In genomic region chr12:131007794-131008460, GRCh38 we compare ENCODE assay signal across 10 cellular contexts. TPM values are rescaled to one million over a fixed set of nuclear protein-coding genes. Genes with fewer than 3 reads are reported as not detected.
"Had no signal": no experiment of that assay in that cellular context is flagged by ENCODE, and none has a peak within 500 bp of the region (broad histone marks: within the 10 kb centered on the region; RNA-seq: fewer than 3 reads in every experiment).

No MANE protein-coding gene starts in this region.

- H3K9me3 Mint-ChIP-seq: activated naive CD4-positive, alpha-beta T cell treated with anti-CD3 and anti-CD28 coated beads, Interleukin-2, amount 50 U/mL, for 24 hours; activated T-cell treated with anti-CD3 and anti-CD28 coated beads, Interleukin-2, amount 50 U/mL, for 24 hours; naive thymus-derived CD4-positive, alpha-beta T cell had no signal

- H3K27ac Mint-ChIP-seq: activated CD8-positive, alpha-beta memory T cell treated with anti-CD3 and anti-CD28 coated beads, Interleukin-2, amount 10 ng/mL, durations not matched to agents 7 days and 5 days; activated naive CD4-positive, alpha-beta T cell treated with anti-CD3 and anti-CD28 coated beads, Interleukin-2, amount 50 U/mL, for 24 hours; activated T-cell treated with anti-CD3 and anti-CD28 coated beads, Interleukin-2, amount 50 U/mL, for 24 hours; naive thymus-derived CD4-positive, alpha-beta T cell had no signal

- H3K27me3 ChIP-seq: adrenal gland, uterus had no signal

- H3K4me3 Mint-ChIP-seq: activated CD8-positive, alpha-beta memory T cell treated with anti-CD3 and anti-CD28 coated beads, Interleukin-2, amount 10 ng/mL, durations not matched to agents 7 days and 5 days; activated naive CD4-positive, alpha-beta T cell treated with anti-CD3 and anti-CD28 coated beads, Interleukin-2, amount 50 U/mL, for 24 hours; activated T-cell treated with anti-CD3 and anti-CD28 coated beads, Interleukin-2, amount 50 U/mL, for 24 hours; naive thymus-derived CD4-positive, alpha-beta T cell had no signal

- H3K27me3 Mint-ChIP-seq: activated CD8-positive, alpha-beta memory T cell treated with anti-CD3 and anti-CD28 coated beads, Interleukin-2, amount 10 ng/mL, durations not matched to agents 7 days and 5 days had no signal

- H3K27ac ChIP-seq: adrenal gland, uterus had no signal

- H3K4me1 Mint-ChIP-seq: activated naive CD4-positive, alpha-beta T cell treated with anti-CD3 and anti-CD28 coated beads, Interleukin-2, amount 50 U/mL, for 24 hours had no signal

- DNase-seq: activated CD4-positive, alpha-beta T cell treated with anti-CD3 and anti-CD28 coated beads, Interleukin-2, amount 50 U/mL, for 48 hours; activated CD8-positive, alpha-beta memory T cell treated with anti-CD3 and anti-CD28 coated beads, Interleukin-2, amount 10 ng/mL, durations not matched to agents 7 days and 5 days; activated T-cell treated with anti-CD3 and anti-CD28 coated beads, Interleukin-2, amount 50 U/mL, for 24 hours; naive thymus-derived CD4-positive, alpha-beta T cell; stimulated activated CD4-positive, alpha-beta T cell treated with anti-CD3 and anti-CD28 coated beads, Interleukin-1b, Interleukin-23, amount 100 ng/mL, for 48 hours had no signal

- H3K4me1 ChIP-seq: adrenal gland had no signal

- ATAC-seq: activated CD8-positive, alpha-beta memory T cell treated with anti-CD3 and anti-CD28 coated beads, Interleukin-2, amount 10 ng/mL, durations not matched to agents 7 days and 5 days; naive thymus-derived CD4-positive, alpha-beta T cell had no signal

- H3K36me3 ChIP-seq: adrenal gland, uterus had no signal

- FAIRE-seq: colon, endometrium had no signal

- H3K9me3 ChIP-seq: adrenal gland, uterus had no signal

- H3K4me3 ChIP-seq: adrenal gland, uterus had no signal

- H3K36me3 Mint-ChIP-seq: activated CD8-positive, alpha-beta memory T cell treated with anti-CD3 and anti-CD28 coated beads, Interleukin-2, amount 10 ng/mL, durations not matched to agents 7 days and 5 days; activated naive CD4-positive, alpha-beta T cell treated with anti-CD3 and anti-CD28 coated beads, Interleukin-2, amount 50 U/mL, for 24 hours; naive thymus-derived CD4-positive, alpha-beta T cell had no signal

RNA-seq across cellular contexts. Expression of gene ADGRD1, which starts 54.2 kb away (rescaled TPM):
- polyA plus RNA-seq: naive thymus-derived CD4-positive, alpha-beta T cell had no signal
